In genomic region chr14:59123975-59124374, GRCh38 we compare ENCODE assay signal across 9 cellular contexts.
DNase-seq lines count a peak whose midpoint lies in the region; ATAC-seq and TF ChIP-seq lines count a peak whose summit lies in the region.
"Had no signal": no experiment of that assay in that cellular context is flagged by ENCODE, and none has a peak within 500 bp of the region (broad histone marks: within the 10 kb centered on the region; RNA-seq: fewer than 3 reads in every experiment).

No MANE protein-coding gene starts in this region.

- no peak overlapping the region for H3K27ac ChIP-seq in endodermal cell (ENCODE audit: low read depth, low read length)
- H3K27ac ChIP-seq in prostate gland = no peak overlapping the region
- H3K27ac ChIP-seq: HL-60 had no signal

- H3K9me3 Mint-ChIP-seq in endodermal cell = no peaks in the 10 kb centered on the region

- no peaks in the 10 kb centered on the region for H3K27me3 Mint-ChIP-seq in endodermal cell (ENCODE audit: insufficient read depth)

- no peak overlapping the region for H3K4me3 Mint-ChIP-seq in endodermal cell

- intact Hi-C loops in prostate gland (cut with DNase I) = loop anchor here (10.0 kb wide), 1 partner anchor 451 kb away; the partner anchor contains the start of gene CCDC175

- no peaks in the 10 kb centered on the region for H3K36me3 ChIP-seq in endodermal cell (ENCODE audit: control insufficient read depth, insufficient read depth, low read length)
- no peaks in the 10 kb centered on the region for H3K36me3 ChIP-seq in prostate gland

- H3K4me3 ChIP-seq in endodermal cell (ENCODE audit: low read length) (no peak overlapping the region), prostate gland (no peak overlapping the region)

- DNase-seq in NCI-H345 (lab: John Stamatoyannopoulos, UW) (peak; percentile 13), NCI-H345 treated with DMSO at 0.1 percent for 48 hours (lab: John Stamatoyannopoulos, UW; ENCODE audit: unreplicated experiment) (no peak), NCI-H2171 (lab: John Stamatoyannopoulos, UW) (peak; percentile 36), endodermal cell (no peak), prostate gland (ENCODE audit: low spot score) (no peak), mesenteric fat pad (ENCODE audit: low spot score) (no peak)

- TF ChIP-seq POLR2A in prostate gland (IDR thresholded peaks at IDR 0.05) = no peak

- H3K9me3 ChIP-seq in endodermal cell (ENCODE audit: control insufficient read depth, low read length) (no peaks in the 10 kb centered on the region), prostate gland (no peaks in the 10 kb centered on the region)

- no peak overlapping the region for H3K27ac Mint-ChIP-seq in endodermal cell

- WGBS in endodermal cell (ENCODE audit: insufficient coverage in 1 of 2, insufficient read length in 1 of 2), 2 experiments = 57% methylated on average over 4 of the region's 4 CpGs; no CpG with 5 or more reads in 1 of the 2 experiments
- 27% methylated on average over 4 of the region's 4 CpGs for WGBS in prostate gland

- TF ChIP-seq CTCF in endodermal cell (conservative IDR thresholded peaks at IDR 0.05) = peak; percentile 65
- TF ChIP-seq CTCF in prostate gland (IDR thresholded peaks at IDR 0.05) = peak in 3 of 4 experiments; percentile 9 to 43 (median 29)

- H3K9ac ChIP-seq in endodermal cell (ENCODE audit: extremely low read depth, low read length, poor library complexity, severe bottlenecking) = no peak overlapping the region

- H3K4me1 ChIP-seq in endodermal cell (ENCODE audit: control insufficient read depth, insufficient read depth, low read length) (no peaks in the 10 kb centered on the region), prostate gland (replicated peaks) (no peaks in the 10 kb centered on the region)

- H3K27me3 ChIP-seq in endodermal cell (ENCODE audit: control insufficient read depth, insufficient read depth, low read length, poor library complexity, severe bottlenecking) (no peaks in the 10 kb centered on the region), prostate gland (replicated peaks; ENCODE audit: insufficient read depth) (no peaks in the 10 kb centered on the region)

- ATAC-seq in HG03039 (IDR thresholded peaks at IDR 0.05; ENCODE audit: unreplicated experiment) (no peak), HG02571 (IDR thresholded peaks at IDR 0.05; ENCODE audit: unreplicated experiment) (no peak)

- no peaks in the 10 kb centered on the region for H3K36me3 Mint-ChIP-seq in endodermal cell (ENCODE audit: low read depth)

- H3K4me1 Mint-ChIP-seq in endodermal cell = peaks cover 3% of the 10 kb centered on the region

Comparison
In these comparisons a context has a peak if more than half of its experiments do, and no peak if none do; other contexts are left out.
1. DNase-seq: peak in NCI-H345 (single experiment) and NCI-H2171 (single experiment); none in NCI-H345 treated with DMSO at 0.1 percent for 48 hours (single experiment), endodermal cell (single experiment), prostate gland (single experiment) and mesenteric fat pad (single experiment).